In genomic region chr1:41242645-41243171, GRCh38 we compare ENCODE assay signal across 8 cellular contexts. TPM values are rescaled to one million over a fixed set of nuclear protein-coding genes. Genes with fewer than 3 reads are reported as not detected.
DNase-seq lines count a peak whose midpoint lies in the region; ATAC-seq and TF ChIP-seq lines count a peak whose summit lies in the region.

No MANE protein-coding gene starts in this region.

- H4K20me1 ChIP-seq in Karpas-422 (ENCODE audit: insufficient read depth, low read depth, low read length) = no peaks in the 10 kb centered on the region

- no peak for TF ChIP-seq EP300 in upper lobe of left lung (IDR thresholded peaks at IDR 0.05)

- H3K27me3 ChIP-seq in Karpas-422 (ENCODE audit: low read length) (no peaks in the 10 kb centered on the region), liver (ENCODE audit: control insufficient read depth in 4 of 4, insufficient read depth in 4 of 4, low read length in 3 of 4) (no peaks in the 10 kb centered on the region), upper lobe of left lung (no peaks in the 10 kb centered on the region)

- POLR2A ChIA-PET in activated CD4-positive, alpha-beta T cell treated with anti-CD3 and anti-CD28 coated beads for 36 hours (lab: Charles Lee) = no interaction called here
- POLR2A ChIA-PET in GM10248 (lab: Yijun Ruan, JAX) = no interaction called here

- H3K4me3 ChIP-seq in Karpas-422 (ENCODE audit: low read length) (peak overlapping the region; percentile 85), astrocyte of the cerebellum (ENCODE audit: low read depth, low read length) (peak overlapping the region; percentile 57), liver (ENCODE audit: low read depth in 1 of 3, low read length in 3 of 3) (peak overlapping the region; percentile 26 to 98 (median 50)), upper lobe of left lung (peak overlapping the region; percentile 26 to 92 (median 82))

- H3K9me2 ChIP-seq in Karpas-422 (replicated peaks; ENCODE audit: insufficient read depth, low read length) = no peaks in the 10 kb centered on the region

- TF ChIP-seq CTCF in astrocyte of the cerebellum (IDR thresholded peaks at IDR 0.05; ENCODE audit: low read depth, low read length, missing control alignments) = no peak
- TF ChIP-seq CTCF in liver (IDR thresholded peaks at IDR 0.05; ENCODE audit: low read depth, low read length, missing input control) = no peak
- no peak for TF ChIP-seq CTCF in upper lobe of left lung (IDR thresholded peaks at IDR 0.05)
- TF ChIP-seq CTCF in GM10248 (IDR thresholded peaks at IDR 0.05; ENCODE audit: control extremely low read depth, extremely low read depth, low read depth, missing control alignments) = no peak

- H3K27ac Mint-ChIP-seq in activated CD4-positive, alpha-beta T cell treated with anti-CD3 and anti-CD28 coated beads for 36 hours = peak overlapping the region; percentile 79

- ATAC-seq in activated CD4-positive, alpha-beta T cell treated with anti-CD3 and anti-CD28 coated beads for 36 hours = peak; percentile 8
- ATAC-seq in upper lobe of left lung (ENCODE audit: low FRiP score in 2 of 2) (no peak), HG02763 (IDR thresholded peaks at IDR 0.05; ENCODE audit: unreplicated experiment) (no peak)

- CTCF ChIA-PET in activated CD4-positive, alpha-beta T cell treated with anti-CD3 and anti-CD28 coated beads for 36 hours (lab: Charles Lee) = no interaction called here
- CTCF ChIA-PET in GM10248 (lab: Yijun Ruan, JAX) = interaction anchor here (0.6 to 2.4 kb wide), 4 partner anchors 9 to 175 kb away, joined by 3 to 6 read pairs (median 3); no protein-coding TSS in a partner anchor

- peak overlapping the region; percentile 85 for H3K27ac ChIP-seq in Karpas-422 (ENCODE audit: low read length)
- peak overlapping the region in 1 of 2 donors; percentile 28 for H3K27ac ChIP-seq in liver (ENCODE audit: low read depth in 1 of 2, low read length in 2 of 2)
- H3K27ac ChIP-seq in upper lobe of left lung = peak overlapping the region; percentile 91 to 99 (median 95)

- DNase-seq in activated CD4-positive, alpha-beta T cell treated with anti-CD3 and anti-CD28 coated beads for 36 hours = no peak
- no peak for DNase-seq in activated CD4-positive, alpha-beta T cell treated with anti-CD3 and anti-CD28 coated beads, Interleukin-2, amount 50 U/mL, for 1 hour
- DNase-seq in Karpas-422 = no peak
- DNase-seq in astrocyte of the cerebellum (ENCODE audit: low read depth) = no peak
- no peak for DNase-seq in upper lobe of left lung
- no peak for DNase-seq in GM10248 (ENCODE audit: extremely low spot score)

- H3K9ac ChIP-seq in Karpas-422 (ENCODE audit: low read length) (peak overlapping the region; percentile 89), liver (ENCODE audit: low read depth in 1 of 2, low read length in 2 of 2) (peak overlapping the region in 1 of 2 donors; percentile 48)

- peaks cover 5% of the 10 kb centered on the region for H3K27me3 Mint-ChIP-seq in activated CD4-positive, alpha-beta T cell treated with anti-CD3 and anti-CD28 coated beads for 36 hours

- 77% methylated on average over 16 of the region's 16 CpGs for WGBS in liver
- WGBS in upper lobe of left lung, 2 donors = 30 to 63% methylated on average over 6 to 15 of the region's 16 CpGs

- peak overlapping the region; percentile 71 for H3K4me2 ChIP-seq in Karpas-422 (ENCODE audit: low read depth, low read length, poor library complexity, severe bottlenecking)

- TF ChIP-seq POLR2A in upper lobe of left lung (IDR thresholded peaks at IDR 0.05) = no peak

- peak overlapping the region; percentile 58 for H3K4me3 Mint-ChIP-seq in activated CD4-positive, alpha-beta T cell treated with anti-CD3 and anti-CD28 coated beads for 36 hours

- H3K9me3 Mint-ChIP-seq in activated CD4-positive, alpha-beta T cell treated with anti-CD3 and anti-CD28 coated beads for 36 hours (ENCODE audit: low read depth) = no peaks in the 10 kb centered on the region

- intact Hi-C loops in activated CD4-positive, alpha-beta T cell treated with anti-CD3 and anti-CD28 coated beads for 36 hours (cut with DNase I, micrococcal nuclease) = loop anchor here (5.0 to 10.0 kb wide), 3 partner anchors 120 to 240 kb away; partner anchors contain the start of gene FOXO6 (in 1 of the 2)

- TF ChIP-seq RAD21 in liver (IDR thresholded peaks at IDR 0.05) = no peak

- peaks cover 23% of the 10 kb centered on the region for H3K4me1 Mint-ChIP-seq in activated CD4-positive, alpha-beta T cell treated with anti-CD3 and anti-CD28 coated beads for 36 hours

- in situ Hi-C loops in astrocyte of the cerebellum (cut with HindIII; ENCODE audit: low sequenced_read_pairs) = no loop called here

- H3K9me3 ChIP-seq in Karpas-422 (ENCODE audit: low read length) = no peaks in the 10 kb centered on the region
- H3K9me3 ChIP-seq in liver (ENCODE audit: control insufficient read depth in 4 of 4, low read length in 3 of 4) = no peaks in the 10 kb centered on the region
- H3K9me3 ChIP-seq in upper lobe of left lung = no peaks in the 10 kb centered on the region

- peaks cover 51% of the 10 kb centered on the region for H3K79me2 ChIP-seq in Karpas-422 (ENCODE audit: low read length)

- no peaks in the 10 kb centered on the region for H3K36me3 ChIP-seq in Karpas-422 (ENCODE audit: insufficient read depth, low read length)
- no peaks in the 10 kb centered on the region for H3K36me3 ChIP-seq in liver (ENCODE audit: control insufficient read depth in 4 of 4, insufficient read depth in 3 of 4, low read depth in 1 of 4, low read length in 3 of 4)
- H3K36me3 ChIP-seq in upper lobe of left lung = no peaks in the 10 kb centered on the region

- H3K4me1 ChIP-seq in Karpas-422 (ENCODE audit: low read length) (peaks cover 52% of the 10 kb centered on the region), liver (ENCODE audit: control insufficient read depth in 4 of 4, insufficient read depth in 4 of 4, low read length in 3 of 4) (peaks cover 3 to 28% (median 14%) of the 10 kb centered on the region in 4 donors), upper lobe of left lung (peaks cover 20 to 42% (median 30%) of the 10 kb centered on the region in 4 donors)

- peaks cover 4% of the 10 kb centered on the region for H3K36me3 Mint-ChIP-seq in activated CD4-positive, alpha-beta T cell treated with anti-CD3 and anti-CD28 coated beads for 36 hours (ENCODE audit: low read depth)

- H2AFZ ChIP-seq in Karpas-422 (ENCODE audit: low read length) = peak overlapping the region; percentile 11; the same call in 1 of the 2 replicates

TF ChIP-seq in liver, 16 proteins besides CTCF, POLR2A, EP300 and RAD21 (continues in another document):
- no peak for TF ChIP-seq ATF3 (IDR thresholded peaks at IDR 0.05)
- no peak for TF ChIP-seq HNF4A (conservative IDR thresholded peaks at IDR 0.05)
- TF ChIP-seq HNF4G (IDR thresholded peaks at IDR 0.05) = no peak
- no peak for TF ChIP-seq YY1 (IDR thresholded peaks at IDR 0.05)
- TF ChIP-seq ZBTB33 (IDR thresholded peaks at IDR 0.05) = no peak
- TF ChIP-seq FOXA2 (IDR thresholded peaks at IDR 0.05) = no peak
- no peak for TF ChIP-seq REST (IDR thresholded peaks at IDR 0.05)
- TF ChIP-seq RXRA (IDR thresholded peaks at IDR 0.05) = no peak
- TF ChIP-seq TAF1 (conservative IDR thresholded peaks at IDR 0.05) = no peak
- TF ChIP-seq EGR1 (IDR thresholded peaks at IDR 0.05; ENCODE audit: low read depth in 2 of 2) = no peak

RNA-seq across cellular contexts. Expression of gene SCMH1, which starts 0.6 kb away (rescaled TPM):
- 10 to 100 TPM; 23.7 to 31.0 TPM for total RNA-seq in activated CD4-positive, alpha-beta T cell treated with anti-CD3 and anti-CD28 coated beads for 36 hours
- 50.2 and 83.6 TPM in 2 replicates for total RNA-seq in Karpas-422 (2014; rRNA removed; shearing (Covaris generic); ENCODE audit: low replicate concordance)
- total RNA-seq in liver = 10 to 100 TPM in 1 of 2 donors, 1 to 10 TPM in 1; 9.6 to 12.8 TPM
- polyA plus RNA-seq in liver = 10 to 100 TPM in 1 of 2 donors, 1 to 10 TPM in 1; 6.6 to 11.4 TPM
- 10 to 100 TPM; 31.4 to 54.5 (median 36.6) TPM for total RNA-seq in upper lobe of left lung
